In the genomic region with DNA sequence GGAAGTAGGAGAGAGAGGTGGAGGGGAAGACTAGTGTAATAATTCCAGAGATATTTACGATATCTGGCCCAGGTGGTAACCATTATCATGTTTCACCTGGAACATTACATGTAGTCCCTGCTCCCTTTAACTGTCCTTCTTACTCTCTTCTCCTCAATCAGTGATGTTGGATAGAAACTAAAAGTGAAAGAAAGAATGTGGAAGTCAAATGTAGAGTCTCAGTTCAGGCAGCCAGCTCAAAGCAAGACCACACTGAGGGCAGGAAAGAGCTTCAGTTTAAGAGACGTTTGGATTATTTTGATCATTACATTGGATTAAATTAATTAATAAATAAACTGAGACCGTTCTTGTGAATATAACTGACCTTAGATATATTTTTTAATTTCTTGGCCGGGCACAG, we compare ENCODE assay signal across 2 cellular contexts.
TF ChIP-seq lines count a peak whose summit lies in the region.

No MANE protein-coding gene starts in this region.

TF ChIP-seq in IMR-90, 13 proteins besides CTCF, POLR2A, EP300 and RAD21:
- TF ChIP-seq FOS (IDR thresholded peaks at IDR 0.05; ENCODE audit: low read depth, low read length) (no peak), BHLHE40 (IDR thresholded peaks at IDR 0.05; ENCODE audit: low read depth, low read length) (no peak), NFE2L2 (IDR thresholded peaks at IDR 0.05; ENCODE audit: low read depth, low read length) (no peak), MAFK (IDR thresholded peaks at IDR 0.05; ENCODE audit: low read depth, low read length) (no peak), CEBPB (IDR thresholded peaks at IDR 0.05; ENCODE audit: low read depth, low read length) (no peak), RCOR1 (IDR thresholded peaks at IDR 0.05; ENCODE audit: insufficient replicate concordance, low read length) (no peak), MXI1 (IDR thresholded peaks at IDR 0.05; ENCODE audit: borderline replicate concordance, low read depth, low read length) (no peak), MAZ (IDR thresholded peaks at IDR 0.05; ENCODE audit: borderline replicate concordance, low read depth, low read length) (no peak), CHD1 (IDR thresholded peaks at IDR 0.05; ENCODE audit: low read depth, low read length) (no peak), SMC3 (IDR thresholded peaks at IDR 0.05; ENCODE audit: low read depth, low read length) (no peak), RFX5 (IDR thresholded peaks at IDR 0.05; ENCODE audit: low read depth, low read length) (no peak)
- TF ChIP-seq, protein P1, sequence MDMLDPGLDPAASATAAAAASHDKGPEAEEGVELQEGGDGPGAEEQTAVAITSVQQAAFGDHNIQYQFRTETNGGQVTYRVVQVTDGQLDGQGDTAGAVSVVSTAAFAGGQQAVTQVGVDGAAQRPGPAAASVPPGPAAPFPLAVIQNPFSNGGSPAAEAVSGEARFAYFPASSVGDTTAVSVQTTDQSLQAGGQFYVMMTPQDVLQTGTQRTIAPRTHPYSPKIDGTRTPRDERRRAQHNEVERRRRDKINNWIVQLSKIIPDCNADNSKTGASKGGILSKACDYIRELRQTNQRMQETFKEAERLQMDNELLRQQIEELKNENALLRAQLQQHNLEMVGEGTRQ (IDR thresholded peaks at IDR 0.05; ENCODE audit: low read depth, low read length): no peak
- TF ChIP-seq, protein P2, sequence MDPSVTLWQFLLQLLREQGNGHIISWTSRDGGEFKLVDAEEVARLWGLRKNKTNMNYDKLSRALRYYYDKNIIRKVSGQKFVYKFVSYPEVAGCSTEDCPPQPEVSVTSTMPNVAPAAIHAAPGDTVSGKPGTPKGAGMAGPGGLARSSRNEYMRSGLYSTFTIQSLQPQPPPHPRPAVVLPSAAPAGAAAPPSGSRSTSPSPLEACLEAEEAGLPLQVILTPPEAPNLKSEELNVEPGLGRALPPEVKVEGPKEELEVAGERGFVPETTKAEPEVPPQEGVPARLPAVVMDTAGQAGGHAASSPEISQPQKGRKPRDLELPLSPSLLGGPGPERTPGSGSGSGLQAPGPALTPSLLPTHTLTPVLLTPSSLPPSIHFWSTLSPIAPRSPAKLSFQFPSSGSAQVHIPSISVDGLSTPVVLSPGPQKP (IDR thresholded peaks at IDR 0.05; ENCODE audit: borderline replicate concordance, low read depth, low read length): no peak

TF ChIP-seq in H1, 55 proteins besides CTCF, POLR2A, EP300 and RAD21:
- TF ChIP-seq GABPA (IDR thresholded peaks at IDR 0.05; ENCODE audit: borderline replicate concordance, insufficient read depth, low read length) (no peak), TAF7 (optimal IDR thresholded peaks at IDR 0.05; ENCODE audit: borderline replicate concordance, low read depth, low read length) (no peak), ZNF274 (IDR thresholded peaks at IDR 0.05; ENCODE audit: borderline replicate concordance, extremely low read depth, low read length) (no peak), YY1 (IDR thresholded peaks at IDR 0.05; ENCODE audit: low read depth, low read length) (no peak), CBX5 (IDR thresholded peaks at IDR 0.05; ENCODE audit: low read depth, low read length) (no peak), BRCA1 (IDR thresholded peaks at IDR 0.05; ENCODE audit: low read depth, low read length) (no peak), CEBPB (IDR thresholded peaks at IDR 0.05; ENCODE audit: low read depth, low read length) (no peak), MAFK (IDR thresholded peaks at IDR 0.05; ENCODE audit: low read depth, low read length) (no peak), BACH1 (IDR thresholded peaks at IDR 0.05; ENCODE audit: low read length) (no peak), TBP (IDR thresholded peaks at IDR 0.05; ENCODE audit: low read depth, low read length) (no peak), FOSL1 (IDR thresholded peaks at IDR 0.05; ENCODE audit: insufficient read depth, low read depth, low read length) (no peak), GTF2F1 (IDR thresholded peaks at IDR 0.05; ENCODE audit: borderline replicate concordance, low read depth, low read length) (no peak), SUZ12 (IDR thresholded peaks at IDR 0.05; ENCODE audit: low read length) (no peak)
